In genomic region chr2:19738707-19739106, GRCh38 we compare ENCODE assay signal across 8 cellular contexts.
DNase-seq lines count a peak whose midpoint lies in the region; ATAC-seq and TF ChIP-seq lines count a peak whose summit lies in the region.

No MANE protein-coding gene starts in this region.

- H3K36me3 ChIP-seq in ascending aorta (no peaks in the 10 kb centered on the region), psoas muscle (ENCODE audit: insufficient read depth in 1 of 2, low read depth in 1 of 2) (no peaks in the 10 kb centered on the region)

- H3K9me3 ChIP-seq in ascending aorta (no peaks in the 10 kb centered on the region), psoas muscle (no peaks in the 10 kb centered on the region)

- H3K4me1 ChIP-seq in ascending aorta (peaks cover 8 to 32% of the 10 kb centered on the region in 2 donors), psoas muscle (peaks cover 43% of the 10 kb centered on the region)

- H3K27ac ChIP-seq in ascending aorta (peak overlapping the region; percentile 71), psoas muscle (peak overlapping the region; percentile 64)

- ATAC-seq in Right ventricle myocardium superior (ENCODE audit: poor library complexity) = peak; percentile 88
- peak; percentile 42 to 88 (median 82) for ATAC-seq in psoas muscle
- no peak for ATAC-seq in HG03571 (IDR thresholded peaks at IDR 0.05; ENCODE audit: unreplicated experiment)

- intact Hi-C loops in ascending aorta (cut with DNase I) = no loop called here
- intact Hi-C loops in Right ventricle myocardium superior (cut with DNase I) = no loop called here
- intact Hi-C loops in psoas muscle (cut with DNase I) = no loop called here

- DNase-seq in AG09309 (ENCODE audit: low read depth) (peak; percentile 8), ascending aorta (ENCODE audit: low spot score in 2 of 2) (peak in 1 of 2 donors; percentile 84), Right ventricle myocardium superior (peak; percentile 78), psoas muscle (peak; percentile 76 to 89), islet precursor cell (no peak), NOMO-1 treated with DMSO at 0.1 percent for 48 hours (lab: John Stamatoyannopoulos, UW; ENCODE audit: unreplicated experiment) (no peak)
- DNase-seq in activated naive CD4-positive, alpha-beta T cell treated with Interleukin-2 at 50 U/mL for 16 hours = no peak

- no peaks in the 10 kb centered on the region for H3K27me3 ChIP-seq in ascending aorta
- H3K27me3 ChIP-seq in psoas muscle (ENCODE audit: insufficient read depth in 3 of 3, low read length in 2 of 3) = no peaks in the 10 kb centered on the region

- no peak overlapping the region for H3K4me3 ChIP-seq in AG09309 (ENCODE audit: control insufficient read depth, low read depth, low read length)
- H3K4me3 ChIP-seq in ascending aorta = no peak overlapping the region
- no peak overlapping the region for H3K4me3 ChIP-seq in psoas muscle

- 20 to 21% (median 21%) methylated on average over 11 of the region's 11 CpGs for WGBS in psoas muscle, 3 donors

- no peak for TF ChIP-seq CTCF in AG09309 (IDR thresholded peaks at IDR 0.05; ENCODE audit: control insufficient read depth, insufficient read depth, low read depth, low read length, missing control alignments)
- no peak for TF ChIP-seq CTCF in ascending aorta (IDR thresholded peaks at IDR 0.05)
- no peak for TF ChIP-seq CTCF in psoas muscle (IDR thresholded peaks at IDR 0.05)

Comparison
In these comparisons a context has a peak if more than half of its experiments do, and no peak if none do; other contexts are left out.
1. DNase-seq: peak in AG09309 (single experiment), Right ventricle myocardium superior (single experiment) and psoas muscle (2 of 2); none in islet precursor cell (single experiment), activated naive CD4-positive, alpha-beta T cell treated with Interleukin-2 at 50 U/mL for 16 hours (single experiment) and NOMO-1 treated with DMSO at 0.1 percent for 48 hours (single experiment).